In the genomic region with DNA sequence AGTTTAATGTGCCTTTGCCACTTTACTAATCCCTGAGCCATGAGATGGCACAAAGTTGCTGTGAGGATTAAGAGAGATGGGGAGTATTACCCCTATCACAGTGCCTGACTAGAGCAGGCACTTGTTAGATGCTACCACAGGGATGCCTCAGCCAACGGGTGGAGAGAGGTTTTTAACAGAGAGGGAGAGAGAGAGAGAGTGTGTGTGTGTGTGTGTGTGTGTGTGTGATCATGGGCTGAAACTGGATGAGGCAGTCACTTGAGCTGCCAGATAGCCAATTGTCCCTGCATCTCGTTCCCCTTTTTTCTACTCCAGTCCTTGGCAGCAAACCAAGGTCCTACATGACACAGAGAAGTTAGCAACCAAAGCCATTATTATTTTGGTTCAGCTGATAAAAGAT, we compare ENCODE assay signal across 1 cellular context.
TF ChIP-seq lines count a peak whose summit lies in the region.

No MANE protein-coding gene starts in this region.

TF ChIP-seq in H1, 55 proteins besides CTCF, POLR2A, EP300 and RAD21 (continued from another document):
- TF ChIP-seq GABPA (IDR thresholded peaks at IDR 0.05; ENCODE audit: borderline replicate concordance, insufficient read depth, low read length) (no peak), CHD7 (IDR thresholded peaks at IDR 0.05; ENCODE audit: insufficient replicate concordance, low read length) (no peak), BCL11A (IDR thresholded peaks at IDR 0.05; ENCODE audit: low read depth in 2 of 2, low read length in 2 of 2) (no peak), SRF (IDR thresholded peaks at IDR 0.05; ENCODE audit: low read depth, low read length) (no peak)
TF ChIP-seq in H1: peak in this region for 0.
